Comparison of ENCODE assay signal across 10 cellular contexts in the genomic region with DNA sequence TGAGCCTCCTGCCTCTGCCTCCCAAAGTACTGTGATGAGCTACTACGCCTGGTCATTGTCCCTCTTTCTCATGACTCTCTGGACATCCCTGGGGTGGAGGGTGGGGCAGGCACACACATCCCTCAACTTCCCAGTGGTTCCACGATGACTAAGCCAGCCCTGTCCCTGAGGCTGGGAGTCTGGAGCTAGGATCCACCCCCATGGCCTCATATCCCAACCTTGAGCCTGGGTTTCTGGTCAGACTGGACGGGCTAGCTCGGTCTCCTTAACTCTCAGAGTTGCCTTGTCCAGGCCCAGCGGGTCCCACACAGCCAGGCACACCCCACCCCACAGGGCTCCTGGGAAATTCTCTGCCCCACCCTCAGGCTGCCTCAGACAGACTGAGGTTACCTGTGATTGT. TPM values are rescaled to one million over a fixed set of nuclear protein-coding genes. Genes with fewer than 3 reads are reported as not detected.
DNase-seq lines count a peak whose midpoint lies in the region; ATAC-seq and TF ChIP-seq lines count a peak whose summit lies in the region.
"Had no signal": no experiment of that assay in that cellular context is flagged by ENCODE, and none has a peak within 500 bp of the region (broad histone marks: within the 10 kb centered on the region; RNA-seq: fewer than 3 reads in every experiment).

No MANE protein-coding gene starts in this region.

- no peaks in the 10 kb centered on the region for H3K9me3 Mint-ChIP-seq in activated T-cell treated with anti-CD3 and anti-CD28 coated beads, Interleukin-2, amount 50 U/mL, for 24 hours
- no peaks in the 10 kb centered on the region for H3K9me3 Mint-ChIP-seq in activated T-cell treated with anti-CD3 and anti-CD28 coated beads, Interleukin-2, amount 50 U/mL, for 4 hours
- no peaks in the 10 kb centered on the region for H3K9me3 Mint-ChIP-seq in activated CD4-positive, alpha-beta memory T cell treated with anti-CD3 and anti-CD28 coated beads for 36 hours
- H3K9me3 Mint-ChIP-seq in type B pancreatic cell = no peaks in the 10 kb centered on the region

- WGBS in hepatocyte (ENCODE audit: low lambda C conversion rate, missing lambda C conversion rate) = 75% methylated on average over 5 of the region's 5 CpGs
- WGBS in testis, 2 donors = 79 to 90% methylated on average over 5 of the region's 5 CpGs

- no peak overlapping the region for H3K4me3 Mint-ChIP-seq in activated T-cell treated with anti-CD3 and anti-CD28 coated beads, Interleukin-2, amount 50 U/mL, for 24 hours
- H3K4me3 Mint-ChIP-seq in activated T-cell treated with anti-CD3 and anti-CD28 coated beads, Interleukin-2, amount 50 U/mL, for 4 hours = no peak overlapping the region
- H3K4me3 Mint-ChIP-seq in activated CD4-positive, alpha-beta memory T cell treated with anti-CD3 and anti-CD28 coated beads for 36 hours = no peak overlapping the region
- peak overlapping the region; percentile 54 for H3K4me3 Mint-ChIP-seq in type B pancreatic cell

- H3K4me1 ChIP-seq in hepatocyte (ENCODE audit: insufficient read depth) = peaks cover 49% of the 10 kb centered on the region
- H3K4me1 ChIP-seq in testis = peaks cover 2% of the 10 kb centered on the region

- H3K27ac ChIP-seq in hepatocyte (peak overlapping the region; percentile 100), testis (no peak overlapping the region), dorsolateral prefrontal cortex (no peak overlapping the region)

- peaks cover 81% of the 10 kb centered on the region for H3K4me1 Mint-ChIP-seq in activated T-cell treated with anti-CD3 and anti-CD28 coated beads, Interleukin-2, amount 50 U/mL, for 24 hours (ENCODE audit: low read depth)
- H3K4me1 Mint-ChIP-seq in activated T-cell treated with anti-CD3 and anti-CD28 coated beads, Interleukin-2, amount 50 U/mL, for 4 hours (ENCODE audit: low read depth) = peaks cover 85% of the 10 kb centered on the region
- H3K4me1 Mint-ChIP-seq in activated CD4-positive, alpha-beta memory T cell treated with anti-CD3 and anti-CD28 coated beads for 36 hours (ENCODE audit: low read depth) = peaks cover 78% of the 10 kb centered on the region
- H3K4me1 Mint-ChIP-seq in type B pancreatic cell (ENCODE audit: unreplicated experiment) = peaks cover 31% of the 10 kb centered on the region

- CTCF ChIA-PET in activated CD4-positive, alpha-beta memory T cell treated with anti-CD3 and anti-CD28 coated beads for 36 hours (lab: Charles Lee) = interaction anchor here (1.4 to 2.2 kb wide), 8 partner anchors 11 to 108 kb away, joined by 3 to 13 read pairs (median 5); a partner anchor contains a TSS

- no peaks in the 10 kb centered on the region for H3K9me2 ChIP-seq in hepatocyte (replicated peaks; ENCODE audit: insufficient read depth)

- H3K4me3 ChIP-seq in hepatocyte (no peak overlapping the region), testis (no peak overlapping the region), dorsolateral prefrontal cortex (no peak overlapping the region)

- H3K27me3 ChIP-seq in hepatocyte (no peaks in the 10 kb centered on the region), testis (no peaks in the 10 kb centered on the region), dorsolateral prefrontal cortex (no peaks in the 10 kb centered on the region)

- ATAC-seq in activated T-cell treated with anti-CD3 and anti-CD28 coated beads, Interleukin-2, amount 50 U/mL, for 4 hours = no peak

- peaks cover 15% of the 10 kb centered on the region for H3K79me2 ChIP-seq in hepatocyte

- peaks cover 7% of the 10 kb centered on the region for H3K36me3 Mint-ChIP-seq in activated T-cell treated with anti-CD3 and anti-CD28 coated beads, Interleukin-2, amount 50 U/mL, for 24 hours (ENCODE audit: low read depth)
- H3K36me3 Mint-ChIP-seq in activated T-cell treated with anti-CD3 and anti-CD28 coated beads, Interleukin-2, amount 50 U/mL, for 4 hours (ENCODE audit: insufficient read depth) = peaks cover 2% of the 10 kb centered on the region
- H3K36me3 Mint-ChIP-seq in activated CD4-positive, alpha-beta memory T cell treated with anti-CD3 and anti-CD28 coated beads for 36 hours = no peaks in the 10 kb centered on the region
- H3K36me3 Mint-ChIP-seq in type B pancreatic cell = no peaks in the 10 kb centered on the region

- DNase-seq in activated T-cell treated with anti-CD3 and anti-CD28 coated beads, Interleukin-2, amount 50 U/mL, for 24 hours = no peak
- no peak for DNase-seq in activated T-cell treated with anti-CD3 and anti-CD28 coated beads, Interleukin-2, amount 50 U/mL, for 4 hours
- DNase-seq in activated CD4-positive, alpha-beta memory T cell treated with anti-CD3 and anti-CD28 coated beads for 36 hours = no peak
- DNase-seq in hepatocyte (ENCODE audit: low spot score) (peak; percentile 70), type B pancreatic cell (ENCODE audit: extremely low spot score, unreplicated experiment) (no peak), testis (no peak), NCI-H510A (lab: John Stamatoyannopoulos, UW) (no peak), dorsolateral prefrontal cortex (no peak)
- DNase-seq: head of caudate nucleus, NCI-H1105 treated with DMSO at 0.1 percent for 48 hours had no signal

- no peaks in the 10 kb centered on the region for H3K27me3 Mint-ChIP-seq in activated T-cell treated with anti-CD3 and anti-CD28 coated beads, Interleukin-2, amount 50 U/mL, for 24 hours
- H3K27me3 Mint-ChIP-seq in activated T-cell treated with anti-CD3 and anti-CD28 coated beads, Interleukin-2, amount 50 U/mL, for 4 hours (ENCODE audit: low read depth) = no peaks in the 10 kb centered on the region
- H3K27me3 Mint-ChIP-seq in activated CD4-positive, alpha-beta memory T cell treated with anti-CD3 and anti-CD28 coated beads for 36 hours = no peaks in the 10 kb centered on the region
- no peaks in the 10 kb centered on the region for H3K27me3 Mint-ChIP-seq in type B pancreatic cell

- peak overlapping the region; percentile 98 for H3K27ac Mint-ChIP-seq in activated T-cell treated with anti-CD3 and anti-CD28 coated beads, Interleukin-2, amount 50 U/mL, for 24 hours
- peak overlapping the region; percentile 99 for H3K27ac Mint-ChIP-seq in activated CD4-positive, alpha-beta memory T cell treated with anti-CD3 and anti-CD28 coated beads for 36 hours
- peak overlapping the region; percentile 93 for H3K27ac Mint-ChIP-seq in type B pancreatic cell

- TF ChIP-seq CTCF in hepatocyte (IDR thresholded peaks at IDR 0.05; ENCODE audit: poor library complexity) (no peak), type B pancreatic cell (conservative IDR thresholded peaks at IDR 0.05) (no peak), testis (IDR thresholded peaks at IDR 0.05) (no peak), dorsolateral prefrontal cortex (IDR thresholded peaks at IDR 0.05 in 54 of 56, conservative IDR thresholded peaks at IDR 0.05 in 2 of 56; ENCODE audit: low read depth in 1 of 56, partially characterized antibody in 56 of 56) (no peak)

- H3K36me3 ChIP-seq in hepatocyte (replicated peaks; ENCODE audit: insufficient read depth, low read depth) (no peaks in the 10 kb centered on the region), testis (ENCODE audit: low read depth, missing control alignments) (no peaks in the 10 kb centered on the region)

- intact Hi-C loops in activated CD4-positive, alpha-beta memory T cell treated with anti-CD3 and anti-CD28 coated beads for 36 hours (cut with micrococcal nuclease) = loop anchor here (5.0 kb wide), 1 partner anchor 668 kb away; no protein-coding TSS in a partner anchor
- intact Hi-C loops in testis (cut with DNase I; ENCODE audit: low total_unique reads) (no loop called here), dorsolateral prefrontal cortex (cut with DNase I) (no loop called here)

- H3K9me3 ChIP-seq in hepatocyte (ENCODE audit: low read depth) (no peaks in the 10 kb centered on the region), testis (no peaks in the 10 kb centered on the region)

- no peak overlapping the region for H2AFZ ChIP-seq in hepatocyte

- TF ChIP-seq POLR2A in testis (IDR thresholded peaks at IDR 0.05) = no peak

- POLR2A ChIA-PET in activated CD4-positive, alpha-beta memory T cell treated with anti-CD3 and anti-CD28 coated beads for 36 hours (lab: Charles Lee) = interaction anchor here (0.6 to 9.2 kb wide), 2 partner anchors 15 to 605 kb away, joined by 4 to 167 read pairs; no protein-coding TSS in a partner anchor

- H3K4me2 ChIP-seq in hepatocyte = no peak overlapping the region

- no peaks in the 10 kb centered on the region for H4K20me1 ChIP-seq in hepatocyte (ENCODE audit: insufficient read depth, poor library complexity, severe bottlenecking)

RNA-seq across cellular contexts. Expression of a gene that starts 19.6 kb away (rescaled TPM):
- 100 to 1,000 TPM in 2 of 3 donors, 10 to 100 TPM in 1; 99.4 to 113 (median 110) TPM for total RNA-seq in activated T-cell treated with anti-CD3 and anti-CD28 coated beads, Interleukin-2, amount 50 U/mL, for 4 hours
- total RNA-seq in activated CD4-positive, alpha-beta memory T cell treated with anti-CD3 and anti-CD28 coated beads for 36 hours = 100 to 1,000 TPM; 129 to 137 TPM
- total RNA-seq in hepatocyte (64.2 and 101 TPM in 2 replicates), type B pancreatic cell (ENCODE audit: low replicate concordance) (103 and 322 TPM in 2 replicates), testis (10 to 100 TPM; 18.1 to 29.4 TPM), dorsolateral prefrontal cortex (10 to 100 TPM; 15.7 to 43.8 (median 25.6) TPM)
- polyA plus RNA-seq in hepatocyte (325 and 369 TPM in 2 replicates), testis (ENCODE audit: insufficient read depth, low read depth, low replicate concordance) (23.3 TPM)

RNA-seq across cellular contexts. Expression of a gene that starts 19.6 kb away (rescaled TPM):
- total RNA-seq in activated T-cell treated with anti-CD3 and anti-CD28 coated beads, Interleukin-2, amount 50 U/mL, for 4 hours = 10 to 100 TPM; 64.5 to 66.0 (median 65.4) TPM
- total RNA-seq in activated CD4-positive, alpha-beta memory T cell treated with anti-CD3 and anti-CD28 coated beads for 36 hours = 10 to 100 TPM; 65.5 to 66.3 TPM
- 63.4 and 66.5 TPM in 2 replicates for total RNA-seq in hepatocyte
- 82.2 and 106 TPM in 2 replicates for polyA plus RNA-seq in hepatocyte
- total RNA-seq in type B pancreatic cell (ENCODE audit: low replicate concordance) = 45.2 and 46.8 TPM in 2 replicates
- 10 to 100 TPM; 27.2 to 37.6 TPM for total RNA-seq in testis
- 18.1 TPM for polyA plus RNA-seq in testis (ENCODE audit: insufficient read depth, low read depth, low replicate concordance)
- 10 to 100 TPM; 21.7 to 50.2 (median 33.8) TPM for total RNA-seq in dorsolateral prefrontal cortex

RNA-seq across cellular contexts. Expression of a gene that starts 51.7 kb away (rescaled TPM):
- 100 to 1,000 TPM; 127 to 137 (median 134) TPM for total RNA-seq in activated T-cell treated with anti-CD3 and anti-CD28 coated beads, Interleukin-2, amount 50 U/mL, for 4 hours
- 10 to 100 TPM; 89.8 to 90.9 TPM for total RNA-seq in activated CD4-positive, alpha-beta memory T cell treated with anti-CD3 and anti-CD28 coated beads for 36 hours
- total RNA-seq in hepatocyte (32.6 and 35.0 TPM in 2 replicates), type B pancreatic cell (ENCODE audit: low replicate concordance) (66.8 and 77.9 TPM in 2 replicates), testis (100 to 1,000 TPM in 1 of 2 donors, 10 to 100 TPM in 1; 75.9 to 102 TPM), dorsolateral prefrontal cortex (100 to 1,000 TPM in 5 of 120 experiments, 10 to 100 TPM in 115; 54.8 to 122 (median 79.3) TPM)
- polyA plus RNA-seq in hepatocyte (9.7 and 11.1 TPM in 2 replicates), testis (ENCODE audit: insufficient read depth, low read depth, low replicate concordance) (38.2 TPM)

RNA-seq across cellular contexts. Expression of a gene that starts 53.2 kb away (rescaled TPM):
- total RNA-seq in activated T-cell treated with anti-CD3 and anti-CD28 coated beads, Interleukin-2, amount 50 U/mL, for 4 hours = 100 to 1,000 TPM; 240 to 248 (median 246) TPM
- total RNA-seq in activated CD4-positive, alpha-beta memory T cell treated with anti-CD3 and anti-CD28 coated beads for 36 hours = 10 to 100 TPM; 59.2 to 61.3 TPM
- total RNA-seq in hepatocyte (21.0 and 31.2 TPM in 2 replicates), type B pancreatic cell (ENCODE audit: low replicate concordance) (48.1 and 69.7 TPM in 2 replicates), testis (10 to 100 TPM; 44.8 to 50.0 TPM), dorsolateral prefrontal cortex (10 to 100 TPM; 30.6 to 70.9 (median 40.8) TPM)
- polyA plus RNA-seq in hepatocyte (33.4 and 45.1 TPM in 2 replicates), testis (ENCODE audit: insufficient read depth, low read depth, low replicate concordance) (35.9 TPM)
